5 cellular contexts compared by ENCODE assay signal in genomic region chr1:54094730-54095105, GRCh38. TPM values are rescaled to one million over a fixed set of nuclear protein-coding genes. Genes with fewer than 3 reads are reported as not detected.
"Had no signal": no experiment of that assay in that cellular context is flagged by ENCODE, and none has a peak within 500 bp of the region (broad histone marks: within the 10 kb centered on the region; RNA-seq: fewer than 3 reads in every experiment).

No MANE protein-coding gene starts in this region.

RNA-seq across cellular contexts. Expression of gene CDCP2, which starts 58.1 kb away (rescaled TPM):
- total RNA-seq: activated CD4-positive, alpha-beta memory T cell treated with anti-CD3 and anti-CD28 coated beads, Interleukin-2, amount 10 ng/mL, durations not matched to agents 7 days and 5 days; LHCN-M2; NCI-H460; Right ventricle myocardium inferior; SK-MEL-5 had no signal
